Comparison of ENCODE assay signal across 8 cellular contexts in the genomic region with DNA sequence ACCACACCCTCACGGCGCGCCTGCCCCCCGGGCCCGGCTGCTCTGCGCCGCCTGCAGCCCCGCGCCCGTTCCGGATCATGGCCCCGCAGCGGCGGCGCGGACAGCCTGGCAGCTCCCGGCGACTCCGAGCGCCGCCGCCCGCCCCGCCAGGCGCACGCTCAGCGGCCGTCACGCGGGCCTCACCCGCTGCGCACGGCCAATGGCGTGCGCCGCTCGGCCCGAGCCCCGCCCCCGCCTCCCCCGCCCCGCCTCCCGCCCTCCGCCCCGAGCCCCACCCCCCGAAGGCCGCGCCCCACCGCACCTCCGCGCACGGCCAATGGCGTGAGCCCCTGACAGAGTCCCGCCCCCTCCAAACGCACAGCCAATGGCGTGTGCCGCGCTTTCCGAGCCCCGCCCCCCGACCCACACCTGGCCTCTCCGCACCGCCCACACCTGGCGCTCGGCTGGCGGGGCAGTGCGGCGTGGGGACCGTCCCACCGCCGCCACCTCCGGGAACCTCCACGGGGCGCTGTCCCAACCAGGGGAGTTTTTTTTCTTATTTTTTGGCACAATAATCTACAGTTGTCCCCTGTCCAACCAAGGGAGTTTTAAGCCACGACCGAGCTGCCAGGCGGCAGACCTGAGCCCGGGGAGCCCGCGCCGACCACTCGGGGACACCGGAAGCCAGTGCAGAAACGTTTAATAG. TPM values are rescaled to one million over a fixed set of nuclear protein-coding genes. Genes with fewer than 3 reads are reported as not detected.
DNase-seq lines count a peak whose midpoint lies in the region; ATAC-seq and TF ChIP-seq lines count a peak whose summit lies in the region.

A gene (minus strand): TSS at position 123 of the 685 bp plus-strand sequence. CDS start 44 bp downstream, at position 79.

- peak within 1 kb of the TSS; percentile 67 for H3K4me3 ChIP-seq in PC-9
- H3K4me3 ChIP-seq in esophagus (ENCODE audit: low read depth in 1 of 2, low read length in 2 of 2), result peak within 1 kb of the TSS; percentile 70 to 72
- peak within 1 kb of the TSS; percentile 70 to 83 for H3K4me3 ChIP-seq in muscle layer of colon (ENCODE audit: low read depth in 1 of 2, low read length in 2 of 2)

- peaks cover 36% of the 10 kb centered on the region for H3K4me1 Mint-ChIP-seq in Calu3 (ENCODE audit: low read depth, unreplicated experiment)
- peaks cover 26% of the 10 kb centered on the region for H3K4me1 Mint-ChIP-seq in activated T-cell treated with anti-CD3 and anti-CD28 coated beads, Interleukin-2, amount 50 U/mL, for 24 hours (ENCODE audit: low read depth)

- peaks cover 36% of the 10 kb centered on the region for H3F3A ChIP-seq in PC-9 (ENCODE audit: insufficient read depth, low read depth)

- DNase-seq in Calu3, result peak; percentile 96
- peak; percentile 35 for DNase-seq in KG1 (lab: John Stamatoyannopoulos, UW)
- DNase-seq in PC-9, result peak; percentile 63 to 97
- DNase-seq in activated T-cell treated with anti-CD3 and anti-CD28 coated beads, Interleukin-2, amount 50 U/mL, for 24 hours, result peak; percentile 92
- peak; percentile 81 for DNase-seq in stimulated activated CD8-positive, alpha-beta memory T cell treated with anti-CD3 and anti-CD28 coated beads, Interleukin-7, amount 100 ng/mL, for 24 hours (ENCODE audit: low read depth)

- H3K79me2 ChIP-seq in PC-9 (ENCODE audit: low read depth), result peaks cover 18% of the 10 kb centered on the region

- CTCF ChIA-PET in Calu3 (lab: Charles Lee), result interaction anchor here (1.0 kb wide), 1 partner anchor 90 kb away, joined by 3 read pairs; no protein-coding TSS in a partner anchor
- CTCF ChIA-PET in PC-9 (lab: Charles Lee), result no interaction called here

- H3K36me3 ChIP-seq in PC-9 (ENCODE audit: low read depth), result no peaks in the 10 kb centered on the region; the same call in 1 of the 2 replicates
- H3K36me3 ChIP-seq in esophagus (ENCODE audit: control insufficient read depth in 2 of 2, insufficient read depth in 2 of 2, low read length in 1 of 2), result peaks cover 3 to 67% of the 10 kb centered on the region in 2 donors
- H3K36me3 ChIP-seq in muscle layer of colon (ENCODE audit: insufficient read depth, low read length), result peaks cover 39% of the 10 kb centered on the region

- H3K27me3 Mint-ChIP-seq in Calu3 (ENCODE audit: unreplicated experiment), result no peaks in the 10 kb centered on the region
- H3K27me3 Mint-ChIP-seq in activated T-cell treated with anti-CD3 and anti-CD28 coated beads, Interleukin-2, amount 50 U/mL, for 24 hours, result no peaks in the 10 kb centered on the region

- H3K4me3 Mint-ChIP-seq in Calu3 (ENCODE audit: low read depth, unreplicated experiment), result peak within 1 kb of the TSS; percentile 78
- H3K4me3 Mint-ChIP-seq in activated T-cell treated with anti-CD3 and anti-CD28 coated beads, Interleukin-2, amount 50 U/mL, for 24 hours, result peak within 1 kb of the TSS; percentile 84

- BruUV-seq in Calu3 (replicated peaks; lab: Mats Ljungman, UMichigan) (no TSS peak), PC-9 (replicated peaks; lab: Mats Ljungman, UMichigan) (no TSS peak)

- intact Hi-C loops in Calu3 (cut with micrococcal nuclease; ENCODE audit: unreplicated experiment), result no loop called here
- intact Hi-C loops in PC-9 (cut with micrococcal nuclease; ENCODE audit: unreplicated experiment), result no loop called here

- H3K9me2 ChIP-seq in PC-9 (ENCODE audit: insufficient read depth), result no peaks in the 10 kb centered on the region

- peak within 1 kb of the TSS; percentile 39 for H3K9ac ChIP-seq in muscle layer of colon (ENCODE audit: low read length)

- no peaks in the 10 kb centered on the region for H3K9me3 ChIP-seq in PC-9 (ENCODE audit: insufficient read depth, low read depth)
- H3K9me3 ChIP-seq in esophagus (ENCODE audit: control insufficient read depth in 2 of 2, insufficient read depth in 1 of 2, low read depth in 1 of 2, low read length in 1 of 2), result no peaks in the 10 kb centered on the region
- no peaks in the 10 kb centered on the region for H3K9me3 ChIP-seq in muscle layer of colon (ENCODE audit: low read length)

- H2AFZ ChIP-seq in PC-9, result peak within 1 kb of the TSS; percentile 77

- peak within 1 kb of the TSS; percentile 84 for H3K4me2 ChIP-seq in PC-9

- no peak for TF ChIP-seq CTCF in Calu3 (IDR thresholded peaks at IDR 0.05; ENCODE audit: unreplicated experiment)
- no peak; the same call in 1 of the 2 replicates for TF ChIP-seq CTCF in PC-9 (conservative IDR thresholded peaks at IDR 0.05)

- H3K9me3 Mint-ChIP-seq in Calu3 (ENCODE audit: low read depth, unreplicated experiment), result no peaks in the 10 kb centered on the region
- H3K9me3 Mint-ChIP-seq in activated T-cell treated with anti-CD3 and anti-CD28 coated beads, Interleukin-2, amount 50 U/mL, for 24 hours, result no peaks in the 10 kb centered on the region

- peaks cover 4% of the 10 kb centered on the region; the same call in 1 of the 2 replicates for H4K20me1 ChIP-seq in PC-9 (ENCODE audit: insufficient read depth)

- peak within 1 kb of the TSS; percentile 59; the same call in 1 of the 2 replicates for H3K27ac ChIP-seq in PC-9
- H3K27ac ChIP-seq in esophagus (ENCODE audit: low read depth in 2 of 2, low read length in 1 of 2), result peak within 1 kb of the TSS; percentile 65 to 84
- H3K27ac ChIP-seq in muscle layer of colon (ENCODE audit: low read depth, low read length), result peak within 1 kb of the TSS; percentile 3

- WGBS in esophagus, 2 donors, result 4 to 8% methylated on average over 48 to 84 of the region's 84 CpGs

- H3K27me3 ChIP-seq in PC-9 (ENCODE audit: insufficient read depth, low read depth) (no peaks in the 10 kb centered on the region), esophagus (ENCODE audit: control insufficient read depth in 1 of 2, insufficient read depth in 2 of 2, low read length in 2 of 2) (no peaks in the 10 kb centered on the region), muscle layer of colon (ENCODE audit: control insufficient read depth in 1 of 2, insufficient read depth in 2 of 2, low read length in 2 of 2) (no peaks in the 10 kb centered on the region)

- peaks cover 69% of the 10 kb centered on the region for H3K36me3 Mint-ChIP-seq in Calu3 (ENCODE audit: insufficient read depth, unreplicated experiment)
- H3K36me3 Mint-ChIP-seq in activated T-cell treated with anti-CD3 and anti-CD28 coated beads, Interleukin-2, amount 50 U/mL, for 24 hours (ENCODE audit: low read depth), result peaks cover 76% of the 10 kb centered on the region

- H3K27ac Mint-ChIP-seq in Calu3 (ENCODE audit: unreplicated experiment), result peak within 1 kb of the TSS; percentile 80
- H3K27ac Mint-ChIP-seq in activated T-cell treated with anti-CD3 and anti-CD28 coated beads, Interleukin-2, amount 50 U/mL, for 24 hours, result peak within 1 kb of the TSS; percentile 84

- ATAC-seq in GM21528 (IDR thresholded peaks at IDR 0.05; ENCODE audit: low FRiP score, unreplicated experiment), result peak; percentile 57

- peaks cover 35% of the 10 kb centered on the region for H3K4me1 ChIP-seq in PC-9 (replicated peaks; ENCODE audit: insufficient read depth)
- H3K4me1 ChIP-seq in esophagus (ENCODE audit: control insufficient read depth in 2 of 2, insufficient read depth in 2 of 2, low read length in 1 of 2), result peaks cover 9 to 21% of the 10 kb centered on the region in 2 donors
- peaks cover 13% of the 10 kb centered on the region for H3K4me1 ChIP-seq in muscle layer of colon (ENCODE audit: insufficient read depth, low read length)

- POLR2A ChIA-PET in PC-9 (lab: Charles Lee; ENCODE audit: unreplicated experiment), result interaction anchor here (0.6 to 0.7 kb wide), 5 partner anchors 16 to 410 kb away, joined by 4 to 29 read pairs (median 5); a partner anchor contains a TSS

RNA-seq across cellular contexts. Expression of the gene that starts here (rescaled TPM):
- total RNA-seq in Calu3 (2022) (58.4 and 60.9 TPM in 2 replicates), PC-9 (2021) (54.7 and 82.2 TPM in 2 replicates)
- polyA plus RNA-seq in esophagus, result 10 to 100 TPM; 23.1 to 46.5 TPM

Comparison
In these comparisons a context has a peak if more than half of its experiments do, and no peak if none do; other contexts are left out.
1. Peak in every context shown above with its lines: DNase-seq, ATAC-seq, H3K4me3 ChIP-seq and H3K27ac ChIP-seq.
2. DNase-seq: peak in every context shown above with its lines; median percentile 96 in Calu3; 92 in activated T-cell treated with anti-CD3 and anti-CD28 coated beads, Interleukin-2, amount 50 U/mL, for 24 hours; 81 in stimulated activated CD8-positive, alpha-beta memory T cell treated with anti-CD3 and anti-CD28 coated beads, Interleukin-7, amount 100 ng/mL, for 24 hours; 80 in PC-9; 35 in KG1.
3. H3K27ac ChIP-seq: peak in every context shown above with its lines; median percentile 74 in esophagus; 59 in PC-9; 3 in muscle layer of colon.